In the genomic region with DNA sequence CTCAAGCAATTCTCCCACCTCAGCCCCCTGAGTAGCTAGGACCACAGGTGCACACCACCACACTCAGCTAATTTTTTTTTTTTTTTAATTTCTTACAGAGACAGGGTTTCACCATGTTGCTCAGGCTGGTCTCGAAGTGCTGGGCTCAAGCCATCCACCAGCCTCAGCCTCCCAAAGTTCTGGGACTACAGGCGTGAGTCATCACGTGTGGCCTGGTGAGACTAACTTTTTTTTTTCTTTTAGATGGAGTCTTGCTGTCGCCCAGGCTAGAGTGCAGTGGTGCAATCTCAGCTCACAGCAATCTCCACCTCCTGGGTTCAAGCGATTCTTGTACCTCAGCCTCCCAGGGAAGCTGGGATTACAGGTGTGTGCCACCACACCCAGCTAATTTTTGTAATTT, we compare ENCODE assay signal across 1 cellular context.
A peak's percentile ranks its signal among the peaks of the same experiment; 100 is the strongest.
TF ChIP-seq lines count a peak whose summit lies in the region.
"Not testable (repeated sequence)": the region's sequence is repeated elsewhere in the genome, so short reads cannot be mapped to it uniquely, and the experiment has no call there.

No MANE protein-coding gene starts in this region.

TF ChIP-seq in K562, 482 proteins besides CTCF, POLR2A, EP300 and RAD21:
- TF ChIP-seq ZNF384 (IDR thresholded peaks at IDR 0.05; ENCODE audit: low read depth, low read length) (0 out of 2 replicates have a peak, but pooled peaks have one; percentile 51), KDM1A (IDR thresholded peaks at IDR 0.05) (peak in 1 of 2 experiments; percentile 9; a peak in 1 of 4 replicates), BHLHE40 (IDR thresholded peaks at IDR 0.05; ENCODE audit: low read length) (peak; percentile 14; the same call in 1 of the 2 replicates), JUND (IDR thresholded peaks at IDR 0.05; ENCODE audit: borderline replicate concordance, low read depth, low read length) (0 out of 2 replicates have a peak, but pooled peaks have one; percentile 17), JUND (tag; IDR thresholded peaks at IDR 0.05; ENCODE audit: borderline replicate concordance, low read depth, low read length) (peak; percentile 11; the same call in 1 of the 3 replicates)
- TF ChIP-seq, protein P1, sequence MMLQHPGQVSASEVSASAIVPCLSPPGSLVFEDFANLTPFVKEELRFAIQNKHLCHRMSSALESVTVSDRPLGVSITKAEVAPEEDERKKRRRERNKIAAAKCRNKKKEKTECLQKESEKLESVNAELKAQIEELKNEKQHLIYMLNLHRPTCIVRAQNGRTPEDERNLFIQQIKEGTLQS (IDR thresholded peaks at IDR 0.05): peak; percentile 56
- TF ChIP-seq, protein P1 (CRISPR knock-in tag; conservative IDR thresholded peaks at IDR 0.05): not testable (repeated sequence)
